ENCODE assay signal across 8 cellular contexts in genomic region chr7:4641091-4641666, GRCh38. TPM values are rescaled to one million over a fixed set of nuclear protein-coding genes. Genes with fewer than 3 reads are reported as not detected.
DNase-seq lines count a peak whose midpoint lies in the region; ATAC-seq and TF ChIP-seq lines count a peak whose summit lies in the region.

No MANE protein-coding gene starts in this region.

- peak overlapping the region; percentile 51 to 70 (median 70) for H3K4me3 ChIP-seq in breast epithelium

- intact Hi-C loops in breast epithelium (cut with DNase I; ENCODE audit: low total_unique reads) = no loop called here

- no peaks in the 10 kb centered on the region for H3K36me3 Mint-ChIP-seq in naive B cell
- peaks cover 9% of the 10 kb centered on the region for H3K36me3 Mint-ChIP-seq in endothelial cell (ENCODE audit: low read depth, unreplicated experiment)

- no peaks in the 10 kb centered on the region for H3K4me1 ChIP-seq in breast epithelium

- H3K9me3 ChIP-seq in breast epithelium = no peaks in the 10 kb centered on the region

- peak overlapping the region; percentile 87 to 91 for H3K27ac ChIP-seq in breast epithelium

- no peaks in the 10 kb centered on the region for H3K36me3 ChIP-seq in breast epithelium

- ATAC-seq in HG03575 (IDR thresholded peaks at IDR 0.05; ENCODE audit: extremely low read depth, insufficient number of reproducible peaks, low FRiP score, unreplicated experiment) (peak; percentile 23), naive B cell (ENCODE audit: low read depth in 2 of 2) (peak; percentile 29 to 34), GM19467 (IDR thresholded peaks at IDR 0.05; ENCODE audit: unreplicated experiment) (no peak)

- H3K4me3 Mint-ChIP-seq in naive B cell (peak overlapping the region; percentile 58 to 90 (median 80)), endothelial cell (ENCODE audit: unreplicated experiment) (no peak overlapping the region)

- H3K9me3 Mint-ChIP-seq in naive B cell (no peaks in the 10 kb centered on the region), endothelial cell (ENCODE audit: unreplicated experiment) (peaks cover 17% of the 10 kb centered on the region)

- TF ChIP-seq CTCF in breast epithelium (IDR thresholded peaks at IDR 0.05) = peak in 2 of 3 donors; percentile 10 to 35
- TF ChIP-seq CTCF in endothelial cell (IDR thresholded peaks at IDR 0.05; ENCODE audit: unreplicated experiment) = no peak

- DNase-seq in breast epithelium (ENCODE audit: low spot score in 2 of 2) = no peak
- DNase-seq in naive B cell = no peak
- DNase-seq in endothelial cell (ENCODE audit: low spot score) = no peak
- no peak for DNase-seq in NCI-H1417 (lab: John Stamatoyannopoulos, UW)
- no peak for DNase-seq in COR-L47 (lab: John Stamatoyannopoulos, UW)

- H3K27ac Mint-ChIP-seq in naive B cell = peak overlapping the region in 3 of 6 donors; percentile 38 to 88 (median 62)
- no peak overlapping the region for H3K27ac Mint-ChIP-seq in endothelial cell (ENCODE audit: unreplicated experiment)

- TF ChIP-seq POLR2A in GM10847 (IDR thresholded peaks at IDR 0.05; ENCODE audit: extremely low read depth, insufficient read length) (peak; percentile 64), breast epithelium (IDR thresholded peaks at IDR 0.05) (no peak)

- H3K27me3 Mint-ChIP-seq in naive B cell (peaks cover 4 to 27% (median 24%) of the 10 kb centered on the region in 3 donors), endothelial cell (ENCODE audit: unreplicated experiment) (peaks cover 2% of the 10 kb centered on the region)

- H3K4me1 Mint-ChIP-seq in naive B cell (peaks cover 7 to 10% (median 8%) of the 10 kb centered on the region in 3 donors), endothelial cell (ENCODE audit: unreplicated experiment) (no peaks in the 10 kb centered on the region)

- no peaks in the 10 kb centered on the region for H3K27me3 ChIP-seq in breast epithelium

RNA-seq across cellular contexts. Expression of gene FOXK1, which starts 40.9 kb away (rescaled TPM):
- total RNA-seq in breast epithelium (10 to 100 TPM; 11.7 to 16.5 (median 15.7) TPM), endothelial cell (ENCODE audit: unreplicated experiment) (73.8 TPM)
- polyA plus RNA-seq in naive B cell (ENCODE audit: low read depth in 6 of 6) = 1 to 10 TPM in 5 of 6 donors, under 1 TPM in 1; 0.92 to 3.1 (median 1.8) TPM
